1 cellular context compared by ENCODE assay signal in the genomic region with DNA sequence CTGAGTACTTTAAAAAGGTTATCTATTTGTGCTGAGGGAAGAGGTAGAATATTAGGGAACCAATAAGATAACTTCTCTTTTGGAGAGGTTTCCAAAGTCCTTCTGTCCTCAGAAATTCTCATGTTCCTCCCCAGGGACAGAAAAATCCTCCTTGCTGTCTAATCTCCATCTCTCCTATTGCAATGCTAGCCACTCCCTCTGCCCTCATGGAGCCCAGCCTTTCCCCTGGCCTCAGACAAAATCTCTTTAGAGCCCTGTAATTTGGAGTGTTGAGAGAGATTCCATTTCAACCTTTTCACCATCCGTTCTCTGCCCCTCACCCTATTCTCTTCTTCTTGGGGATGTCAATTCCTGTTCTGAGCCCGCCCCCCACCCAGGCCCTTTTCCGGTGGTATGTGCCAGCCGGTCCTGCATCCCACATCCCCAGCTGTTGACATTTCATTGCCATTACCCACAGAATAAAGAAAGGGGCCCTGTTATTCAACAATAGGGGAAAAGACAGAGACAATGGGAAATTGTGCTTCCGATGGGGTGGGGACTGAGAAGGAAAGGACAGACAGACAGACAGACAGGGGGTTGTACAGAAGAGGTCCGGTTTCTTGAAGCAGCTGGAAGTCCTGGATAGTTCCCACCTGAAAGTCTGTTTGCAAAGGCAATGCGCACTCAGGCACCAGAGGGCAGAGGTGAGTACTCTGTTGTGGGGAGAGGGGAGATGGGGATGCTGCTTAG.
TF ChIP-seq lines count a peak whose summit lies in the region.

A gene (plus strand): TSS at position 563 of the 729 bp plus-strand sequence. CDS start 4,076 bp downstream, outside the sequence.

TF ChIP-seq in GM23338, 12 proteins besides CTCF, POLR2A, EP300 and RAD21 (continued from another document):
- TF ChIP-seq, protein P1, sequence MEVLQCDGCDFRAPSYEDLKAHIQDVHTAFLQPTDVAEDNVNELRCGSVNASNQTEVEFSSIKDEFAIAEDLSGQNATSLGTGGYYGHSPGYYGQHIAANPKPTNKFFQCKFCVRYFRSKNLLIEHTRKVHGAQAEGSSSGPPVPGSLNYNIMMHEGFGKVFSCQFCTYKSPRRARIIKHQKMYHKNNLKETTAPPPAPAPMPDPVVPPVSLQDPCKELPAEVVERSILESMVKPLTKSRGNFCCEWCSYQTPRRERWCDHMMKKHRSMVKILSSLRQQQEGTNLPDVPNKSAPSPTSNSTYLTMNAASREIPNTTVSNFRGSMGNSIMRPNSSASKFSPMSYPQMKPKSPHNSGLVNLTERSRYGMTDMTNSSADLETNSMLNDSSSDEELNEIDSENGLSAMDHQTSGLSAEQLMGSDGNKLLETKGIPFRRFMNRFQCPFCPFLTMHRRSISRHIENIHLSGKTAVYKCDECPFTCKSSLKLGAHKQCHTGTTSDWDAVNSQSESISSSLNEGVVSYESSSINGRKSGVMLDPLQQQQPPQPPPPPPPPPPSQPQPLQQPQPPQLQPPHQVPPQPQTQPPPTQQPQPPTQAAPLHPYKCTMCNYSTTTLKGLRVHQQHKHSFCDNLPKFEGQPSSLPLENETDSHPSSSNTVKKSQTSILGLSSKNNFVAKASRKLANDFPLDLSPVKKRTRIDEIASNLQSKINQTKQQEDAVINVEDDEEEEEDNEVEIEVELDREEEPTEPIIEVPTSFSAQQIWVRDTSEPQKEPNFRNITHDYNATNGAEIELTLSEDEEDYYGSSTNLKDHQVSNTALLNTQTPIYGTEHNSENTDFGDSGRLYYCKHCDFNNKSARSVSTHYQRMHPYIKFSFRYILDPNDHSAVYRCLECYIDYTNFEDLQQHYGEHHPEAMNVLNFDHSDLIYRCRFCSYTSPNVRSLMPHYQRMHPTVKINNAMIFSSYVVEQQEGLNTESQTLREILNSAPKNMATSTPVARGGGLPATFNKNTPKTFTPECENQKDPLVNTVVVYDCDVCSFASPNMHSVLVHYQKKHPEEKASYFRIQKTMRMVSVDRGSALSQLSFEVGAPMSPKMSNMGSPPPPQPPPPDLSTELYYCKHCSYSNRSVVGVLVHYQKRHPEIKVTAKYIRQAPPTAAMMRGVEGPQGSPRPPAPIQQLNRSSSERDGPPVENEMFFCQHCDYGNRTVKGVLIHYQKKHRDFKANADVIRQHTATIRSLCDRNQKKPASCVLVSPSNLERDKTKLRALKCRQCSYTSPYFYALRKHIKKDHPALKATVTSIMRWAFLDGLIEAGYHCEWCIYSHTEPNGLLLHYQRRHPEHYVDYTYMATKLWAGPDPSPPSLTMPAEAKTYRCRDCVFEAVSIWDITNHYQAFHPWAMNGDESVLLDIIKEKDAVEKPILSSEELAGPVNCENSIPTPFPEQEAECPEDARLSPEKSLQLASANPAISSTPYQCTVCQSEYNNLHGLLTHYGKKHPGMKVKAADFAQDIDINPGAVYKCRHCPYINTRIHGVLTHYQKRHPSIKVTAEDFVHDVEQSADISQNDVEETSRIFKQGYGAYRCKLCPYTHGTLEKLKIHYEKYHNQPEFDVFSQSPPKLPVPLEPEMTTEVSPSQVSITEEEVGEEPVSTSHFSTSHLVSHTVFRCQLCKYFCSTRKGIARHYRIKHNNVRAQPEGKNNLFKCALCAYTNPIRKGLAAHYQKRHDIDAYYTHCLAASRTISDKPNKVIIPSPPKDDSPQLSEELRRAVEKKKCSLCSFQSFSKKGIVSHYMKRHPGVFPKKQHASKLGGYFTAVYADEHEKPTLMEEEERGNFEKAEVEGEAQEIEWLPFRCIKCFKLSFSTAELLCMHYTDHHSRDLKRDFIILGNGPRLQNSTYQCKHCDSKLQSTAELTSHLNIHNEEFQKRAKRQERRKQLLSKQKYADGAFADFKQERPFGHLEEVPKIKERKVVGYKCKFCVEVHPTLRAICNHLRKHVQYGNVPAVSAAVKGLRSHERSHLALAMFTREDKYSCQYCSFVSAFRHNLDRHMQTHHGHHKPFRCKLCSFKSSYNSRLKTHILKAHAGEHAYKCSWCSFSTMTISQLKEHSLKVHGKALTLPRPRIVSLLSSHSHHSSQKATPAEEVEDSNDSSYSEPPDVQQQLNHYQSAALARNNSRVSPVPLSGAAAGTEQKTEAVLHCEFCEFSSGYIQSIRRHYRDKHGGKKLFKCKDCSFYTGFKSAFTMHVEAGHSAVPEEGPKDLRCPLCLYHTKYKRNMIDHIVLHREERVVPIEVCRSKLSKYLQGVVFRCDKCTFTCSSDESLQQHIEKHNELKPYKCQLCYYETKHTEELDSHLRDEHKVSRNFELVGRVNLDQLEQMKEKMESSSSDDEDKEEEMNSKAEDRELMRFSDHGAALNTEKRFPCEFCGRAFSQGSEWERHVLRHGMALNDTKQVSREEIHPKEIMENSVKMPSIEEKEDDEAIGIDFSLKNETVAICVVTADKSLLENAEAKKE (CRISPR knock-in tag; IDR thresholded peaks at IDR 0.05): no peak
- TF ChIP-seq POLR2AphosphoS5 (IDR thresholded peaks at IDR 0.05; ENCODE audit: low read depth) (no peak), ZNF331 (CRISPR knock-in tag; IDR thresholded peaks at IDR 0.05; ENCODE audit: low read depth) (no peak), NANOG (IDR thresholded peaks at IDR 0.05; ENCODE audit: borderline replicate concordance) (no peak), JUNB (IDR thresholded peaks at IDR 0.05; ENCODE audit: unreplicated experiment) (no peak), ZNF114 (CRISPR knock-in tag; IDR thresholded peaks at IDR 0.05) (no peak)
- TF ChIP-seq, protein P2, sequence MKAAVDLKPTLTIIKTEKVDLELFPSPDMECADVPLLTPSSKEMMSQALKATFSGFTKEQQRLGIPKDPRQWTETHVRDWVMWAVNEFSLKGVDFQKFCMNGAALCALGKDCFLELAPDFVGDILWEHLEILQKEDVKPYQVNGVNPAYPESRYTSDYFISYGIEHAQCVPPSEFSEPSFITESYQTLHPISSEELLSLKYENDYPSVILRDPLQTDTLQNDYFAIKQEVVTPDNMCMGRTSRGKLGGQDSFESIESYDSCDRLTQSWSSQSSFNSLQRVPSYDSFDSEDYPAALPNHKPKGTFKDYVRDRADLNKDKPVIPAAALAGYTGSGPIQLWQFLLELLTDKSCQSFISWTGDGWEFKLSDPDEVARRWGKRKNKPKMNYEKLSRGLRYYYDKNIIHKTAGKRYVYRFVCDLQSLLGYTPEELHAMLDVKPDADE (IDR thresholded peaks at IDR 0.05): no peak
- TF ChIP-seq, protein P3, sequence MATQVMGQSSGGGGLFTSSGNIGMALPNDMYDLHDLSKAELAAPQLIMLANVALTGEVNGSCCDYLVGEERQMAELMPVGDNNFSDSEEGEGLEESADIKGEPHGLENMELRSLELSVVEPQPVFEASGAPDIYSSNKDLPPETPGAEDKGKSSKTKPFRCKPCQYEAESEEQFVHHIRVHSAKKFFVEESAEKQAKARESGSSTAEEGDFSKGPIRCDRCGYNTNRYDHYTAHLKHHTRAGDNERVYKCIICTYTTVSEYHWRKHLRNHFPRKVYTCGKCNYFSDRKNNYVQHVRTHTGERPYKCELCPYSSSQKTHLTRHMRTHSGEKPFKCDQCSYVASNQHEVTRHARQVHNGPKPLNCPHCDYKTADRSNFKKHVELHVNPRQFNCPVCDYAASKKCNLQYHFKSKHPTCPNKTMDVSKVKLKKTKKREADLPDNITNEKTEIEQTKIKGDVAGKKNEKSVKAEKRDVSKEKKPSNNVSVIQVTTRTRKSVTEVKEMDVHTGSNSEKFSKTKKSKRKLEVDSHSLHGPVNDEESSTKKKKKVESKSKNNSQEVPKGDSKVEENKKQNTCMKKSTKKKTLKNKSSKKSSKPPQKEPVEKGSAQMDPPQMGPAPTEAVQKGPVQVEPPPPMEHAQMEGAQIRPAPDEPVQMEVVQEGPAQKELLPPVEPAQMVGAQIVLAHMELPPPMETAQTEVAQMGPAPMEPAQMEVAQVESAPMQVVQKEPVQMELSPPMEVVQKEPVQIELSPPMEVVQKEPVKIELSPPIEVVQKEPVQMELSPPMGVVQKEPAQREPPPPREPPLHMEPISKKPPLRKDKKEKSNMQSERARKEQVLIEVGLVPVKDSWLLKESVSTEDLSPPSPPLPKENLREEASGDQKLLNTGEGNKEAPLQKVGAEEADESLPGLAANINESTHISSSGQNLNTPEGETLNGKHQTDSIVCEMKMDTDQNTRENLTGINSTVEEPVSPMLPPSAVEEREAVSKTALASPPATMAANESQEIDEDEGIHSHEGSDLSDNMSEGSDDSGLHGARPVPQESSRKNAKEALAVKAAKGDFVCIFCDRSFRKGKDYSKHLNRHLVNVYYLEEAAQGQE (IDR thresholded peaks at IDR 0.05; ENCODE audit: unreplicated experiment): no peak
